Comparison of ENCODE assay signal across 1 cellular context in the genomic region with DNA sequence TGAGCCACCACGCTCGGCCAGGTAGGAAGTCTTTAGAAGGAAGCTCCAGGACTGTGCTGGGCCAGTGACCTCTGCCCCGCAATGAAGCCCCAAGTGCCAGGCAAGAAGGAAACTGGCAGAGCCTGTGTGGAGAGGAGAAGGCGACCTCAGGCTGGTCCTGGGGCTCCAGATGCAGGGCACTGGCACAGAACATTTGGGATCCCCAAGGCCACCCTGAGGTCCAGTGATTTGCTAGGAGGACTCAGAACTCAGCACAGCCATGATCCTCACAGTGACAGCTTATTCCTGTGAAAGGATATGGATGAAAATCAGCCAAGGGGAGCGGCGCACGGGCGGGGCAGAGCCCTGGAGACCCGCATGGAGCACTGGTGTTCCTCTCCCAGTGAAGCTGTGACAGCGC.
TF ChIP-seq lines count a peak whose summit lies in the region.

No MANE protein-coding gene starts in this region.

TF ChIP-seq in H1, 55 proteins besides CTCF, POLR2A, EP300 and RAD21:
- no peak for TF ChIP-seq MAFK (IDR thresholded peaks at IDR 0.05; ENCODE audit: low read depth, low read length)
- TF ChIP-seq SIN3A (conservative IDR thresholded peaks at IDR 0.05 in 1 of 2, IDR thresholded peaks at IDR 0.05 in 1 of 2; ENCODE audit: low read depth in 1 of 2, low read length in 2 of 2) = no peak
- no peak for TF ChIP-seq TAF7 (optimal IDR thresholded peaks at IDR 0.05; ENCODE audit: borderline replicate concordance, low read depth, low read length)
- no peak for TF ChIP-seq HDAC2 (IDR thresholded peaks at IDR 0.05; ENCODE audit: borderline replicate concordance in 1 of 2, low read depth in 2 of 2, low read length in 2 of 2)
- no peak for TF ChIP-seq CBX8 (IDR thresholded peaks at IDR 0.05; ENCODE audit: borderline replicate concordance, low read depth, low read length)
- TF ChIP-seq, protein P1, sequence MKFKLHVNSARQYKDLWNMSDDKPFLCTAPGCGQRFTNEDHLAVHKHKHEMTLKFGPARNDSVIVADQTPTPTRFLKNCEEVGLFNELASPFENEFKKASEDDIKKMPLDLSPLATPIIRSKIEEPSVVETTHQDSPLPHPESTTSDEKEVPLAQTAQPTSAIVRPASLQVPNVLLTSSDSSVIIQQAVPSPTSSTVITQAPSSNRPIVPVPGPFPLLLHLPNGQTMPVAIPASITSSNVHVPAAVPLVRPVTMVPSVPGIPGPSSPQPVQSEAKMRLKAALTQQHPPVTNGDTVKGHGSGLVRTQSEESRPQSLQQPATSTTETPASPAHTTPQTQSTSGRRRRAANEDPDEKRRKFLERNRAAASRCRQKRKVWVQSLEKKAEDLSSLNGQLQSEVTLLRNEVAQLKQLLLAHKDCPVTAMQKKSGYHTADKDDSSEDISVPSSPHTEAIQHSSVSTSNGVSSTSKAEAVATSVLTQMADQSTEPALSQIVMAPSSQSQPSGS (IDR thresholded peaks at IDR 0.05; ENCODE audit: low read length) = no peak
- no peak for TF ChIP-seq HDAC6 (IDR thresholded peaks at IDR 0.05; ENCODE audit: low read depth, low read length)
- no peak for TF ChIP-seq GABPA (IDR thresholded peaks at IDR 0.05; ENCODE audit: borderline replicate concordance, insufficient read depth, low read length)
- no peak for TF ChIP-seq BRCA1 (IDR thresholded peaks at IDR 0.05; ENCODE audit: low read depth, low read length)
- no peak for TF ChIP-seq SUZ12 (IDR thresholded peaks at IDR 0.05; ENCODE audit: low read length)
- TF ChIP-seq CTBP2 (IDR thresholded peaks at IDR 0.05; ENCODE audit: borderline replicate concordance, insufficient read depth, insufficient read length, low read length) = no peak
- no peak for TF ChIP-seq TAF1 (IDR thresholded peaks at IDR 0.05; ENCODE audit: low read depth, low read length)
- TF ChIP-seq SP1 (IDR thresholded peaks at IDR 0.05; ENCODE audit: low read depth, low read length) = no peak
- no peak for TF ChIP-seq ASH2L (IDR thresholded peaks at IDR 0.05; ENCODE audit: low read length)
- no peak for TF ChIP-seq TCF12 (IDR thresholded peaks at IDR 0.05; ENCODE audit: low read depth, low read length)
- TF ChIP-seq KDM5A (IDR thresholded peaks at IDR 0.05; ENCODE audit: low read length) = no peak
- TF ChIP-seq, protein P2, sequence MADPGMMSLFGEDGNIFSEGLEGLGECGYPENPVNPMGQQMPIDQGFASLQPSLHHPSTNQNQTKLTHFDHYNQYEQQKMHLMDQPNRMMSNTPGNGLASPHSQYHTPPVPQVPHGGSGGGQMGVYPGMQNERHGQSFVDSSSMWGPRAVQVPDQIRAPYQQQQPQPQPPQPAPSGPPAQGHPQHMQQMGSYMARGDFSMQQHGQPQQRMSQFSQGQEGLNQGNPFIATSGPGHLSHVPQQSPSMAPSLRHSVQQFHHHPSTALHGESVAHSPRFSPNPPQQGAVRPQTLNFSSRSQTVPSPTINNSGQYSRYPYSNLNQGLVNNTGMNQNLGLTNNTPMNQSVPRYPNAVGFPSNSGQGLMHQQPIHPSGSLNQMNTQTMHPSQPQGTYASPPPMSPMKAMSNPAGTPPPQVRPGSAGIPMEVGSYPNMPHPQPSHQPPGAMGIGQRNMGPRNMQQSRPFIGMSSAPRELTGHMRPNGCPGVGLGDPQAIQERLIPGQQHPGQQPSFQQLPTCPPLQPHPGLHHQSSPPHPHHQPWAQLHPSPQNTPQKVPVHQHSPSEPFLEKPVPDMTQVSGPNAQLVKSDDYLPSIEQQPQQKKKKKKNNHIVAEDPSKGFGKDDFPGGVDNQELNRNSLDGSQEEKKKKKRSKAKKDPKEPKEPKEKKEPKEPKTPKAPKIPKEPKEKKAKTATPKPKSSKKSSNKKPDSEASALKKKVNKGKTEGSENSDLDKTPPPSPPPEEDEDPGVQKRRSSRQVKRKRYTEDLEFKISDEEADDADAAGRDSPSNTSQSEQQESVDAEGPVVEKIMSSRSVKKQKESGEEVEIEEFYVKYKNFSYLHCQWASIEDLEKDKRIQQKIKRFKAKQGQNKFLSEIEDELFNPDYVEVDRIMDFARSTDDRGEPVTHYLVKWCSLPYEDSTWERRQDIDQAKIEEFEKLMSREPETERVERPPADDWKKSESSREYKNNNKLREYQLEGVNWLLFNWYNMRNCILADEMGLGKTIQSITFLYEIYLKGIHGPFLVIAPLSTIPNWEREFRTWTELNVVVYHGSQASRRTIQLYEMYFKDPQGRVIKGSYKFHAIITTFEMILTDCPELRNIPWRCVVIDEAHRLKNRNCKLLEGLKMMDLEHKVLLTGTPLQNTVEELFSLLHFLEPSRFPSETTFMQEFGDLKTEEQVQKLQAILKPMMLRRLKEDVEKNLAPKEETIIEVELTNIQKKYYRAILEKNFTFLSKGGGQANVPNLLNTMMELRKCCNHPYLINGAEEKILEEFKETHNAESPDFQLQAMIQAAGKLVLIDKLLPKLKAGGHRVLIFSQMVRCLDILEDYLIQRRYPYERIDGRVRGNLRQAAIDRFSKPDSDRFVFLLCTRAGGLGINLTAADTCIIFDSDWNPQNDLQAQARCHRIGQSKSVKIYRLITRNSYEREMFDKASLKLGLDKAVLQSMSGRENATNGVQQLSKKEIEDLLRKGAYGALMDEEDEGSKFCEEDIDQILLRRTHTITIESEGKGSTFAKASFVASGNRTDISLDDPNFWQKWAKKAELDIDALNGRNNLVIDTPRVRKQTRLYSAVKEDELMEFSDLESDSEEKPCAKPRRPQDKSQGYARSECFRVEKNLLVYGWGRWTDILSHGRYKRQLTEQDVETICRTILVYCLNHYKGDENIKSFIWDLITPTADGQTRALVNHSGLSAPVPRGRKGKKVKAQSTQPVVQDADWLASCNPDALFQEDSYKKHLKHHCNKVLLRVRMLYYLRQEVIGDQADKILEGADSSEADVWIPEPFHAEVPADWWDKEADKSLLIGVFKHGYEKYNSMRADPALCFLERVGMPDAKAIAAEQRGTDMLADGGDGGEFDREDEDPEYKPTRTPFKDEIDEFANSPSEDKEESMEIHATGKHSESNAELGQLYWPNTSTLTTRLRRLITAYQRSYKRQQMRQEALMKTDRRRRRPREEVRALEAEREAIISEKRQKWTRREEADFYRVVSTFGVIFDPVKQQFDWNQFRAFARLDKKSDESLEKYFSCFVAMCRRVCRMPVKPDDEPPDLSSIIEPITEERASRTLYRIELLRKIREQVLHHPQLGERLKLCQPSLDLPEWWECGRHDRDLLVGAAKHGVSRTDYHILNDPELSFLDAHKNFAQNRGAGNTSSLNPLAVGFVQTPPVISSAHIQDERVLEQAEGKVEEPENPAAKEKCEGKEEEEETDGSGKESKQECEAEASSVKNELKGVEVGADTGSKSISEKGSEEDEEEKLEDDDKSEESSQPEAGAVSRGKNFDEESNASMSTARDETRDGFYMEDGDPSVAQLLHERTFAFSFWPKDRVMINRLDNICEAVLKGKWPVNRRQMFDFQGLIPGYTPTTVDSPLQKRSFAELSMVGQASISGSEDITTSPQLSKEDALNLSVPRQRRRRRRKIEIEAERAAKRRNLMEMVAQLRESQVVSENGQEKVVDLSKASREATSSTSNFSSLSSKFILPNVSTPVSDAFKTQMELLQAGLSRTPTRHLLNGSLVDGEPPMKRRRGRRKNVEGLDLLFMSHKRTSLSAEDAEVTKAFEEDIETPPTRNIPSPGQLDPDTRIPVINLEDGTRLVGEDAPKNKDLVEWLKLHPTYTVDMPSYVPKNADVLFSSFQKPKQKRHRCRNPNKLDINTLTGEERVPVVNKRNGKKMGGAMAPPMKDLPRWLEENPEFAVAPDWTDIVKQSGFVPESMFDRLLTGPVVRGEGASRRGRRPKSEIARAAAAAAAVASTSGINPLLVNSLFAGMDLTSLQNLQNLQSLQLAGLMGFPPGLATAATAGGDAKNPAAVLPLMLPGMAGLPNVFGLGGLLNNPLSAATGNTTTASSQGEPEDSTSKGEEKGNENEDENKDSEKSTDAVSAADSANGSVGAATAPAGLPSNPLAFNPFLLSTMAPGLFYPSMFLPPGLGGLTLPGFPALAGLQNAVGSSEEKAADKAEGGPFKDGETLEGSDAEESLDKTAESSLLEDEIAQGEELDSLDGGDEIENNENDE (IDR thresholded peaks at IDR 0.05; ENCODE audit: insufficient replicate concordance, low read length) = no peak
- TF ChIP-seq ZNF274 (IDR thresholded peaks at IDR 0.05; ENCODE audit: borderline replicate concordance, extremely low read depth, low read length) = no peak
- TF ChIP-seq RFX5 (IDR thresholded peaks at IDR 0.05; ENCODE audit: borderline replicate concordance, low read depth, low read length) = no peak
